7 cellular contexts compared by ENCODE assay signal in genomic region chr20:11094196-11094595, GRCh38.
"Had no signal": no experiment of that assay in that cellular context is flagged by ENCODE, and none has a peak within 500 bp of the region (broad histone marks: within the 10 kb centered on the region; RNA-seq: fewer than 3 reads in every experiment).

No MANE protein-coding gene starts in this region.

- DNase-seq: H9, HCEC 1CT, IMR-90 had no signal

- FAIRE-seq: H1, H54, HTR-8/SVneo had no signal

- H3K4me3 ChIP-seq: GM23338 had no signal

- ATAC-seq: GM23338 had no signal

- H3K4me2 ChIP-seq: GM23338 had no signal

- H3K9me3 Mint-ChIP-seq: GM23338, H9 had no signal

- H3K27ac Mint-ChIP-seq: GM23338, H9 had no signal

- H3K4me3 Mint-ChIP-seq: GM23338, H9 had no signal
